Comparison of ENCODE assay signal across 14 cellular contexts in the genomic region with DNA sequence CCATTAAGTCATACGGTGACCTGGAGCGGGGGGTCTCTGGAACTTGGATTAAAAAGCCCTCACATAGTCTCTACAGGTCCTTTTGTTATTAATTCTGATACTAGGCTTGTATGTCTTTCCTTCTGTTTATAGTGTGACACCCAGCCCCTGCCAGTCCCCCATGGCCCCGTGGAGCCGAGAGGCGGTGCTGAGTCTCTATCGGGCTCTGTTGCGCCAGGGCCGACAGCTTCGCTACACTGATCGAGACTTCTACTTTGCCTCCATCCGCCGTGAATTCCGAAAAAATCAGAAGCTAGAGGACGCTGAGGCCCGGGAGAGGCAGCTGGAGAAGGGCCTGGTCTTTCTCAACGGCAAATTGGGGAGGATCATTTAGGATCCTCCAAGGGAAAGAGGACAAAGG. TPM values are rescaled to one million over a fixed set of nuclear protein-coding genes. Genes with fewer than 3 reads are reported as not detected.
A peak's percentile ranks its signal among the peaks of the same experiment; 100 is the strongest.
DNase-seq lines count a peak whose midpoint lies in the region; ATAC-seq and TF ChIP-seq lines count a peak whose summit lies in the region.
"Had no signal": no experiment of that assay in that cellular context is flagged by ENCODE, and none has a peak within 500 bp of the region (broad histone marks: within the 10 kb centered on the region; RNA-seq: fewer than 3 reads in every experiment).

No MANE protein-coding gene starts in this region.

- DNase-seq in SK-N-SH, result no peak
- DNase-seq in activated naive CD8-positive, alpha-beta T cell treated with anti-CD3 and anti-CD28 coated beads, Interleukin-2, amount 50 U/mL, for 24 hours, result no peak
- DNase-seq in NCI-H146 treated with DMSO at 0.1 percent for 48 hours (lab: John Stamatoyannopoulos, UW; ENCODE audit: unreplicated experiment), result no peak
- DNase-seq: NCI-H1930; NK-92 treated with Interleukin-12 subunit alpha and Interleukin-12 subunit beta, amount 100 ng/mL, for 24 hours; sigmoid colon had no signal

- H3K9me3 ChIP-seq in SK-N-SH, result no peaks in the 10 kb centered on the region
- H3K9me3 ChIP-seq: sigmoid colon, tibial nerve had no signal

- H2AFZ ChIP-seq in SK-N-SH (ENCODE audit: low read depth), result no peak overlapping the region

- ATAC-seq in SK-N-SH treated with all-trans-retinoic acid at 6 μM for 48 hours, result no peak
- no peak for ATAC-seq in activated naive CD8-positive, alpha-beta T cell treated with anti-CD3 and anti-CD28 coated beads, Interleukin-2, amount 50 U/mL, for 24 hours
- ATAC-seq in HG03108 (IDR thresholded peaks at IDR 0.05; ENCODE audit: unreplicated experiment), result no peak
- no peak for ATAC-seq in HG03442 (IDR thresholded peaks at IDR 0.05; ENCODE audit: unreplicated experiment)
- ATAC-seq: esophagus mucosa had no signal

- POLR2A ChIA-PET in SK-N-SH (lab: Yijun Ruan, JAX), result no interaction called here

- peak overlapping the region; percentile 82; the same call in 1 of the 2 replicates for H3K4me2 ChIP-seq in SK-N-SH

- no peak overlapping the region for H3K9ac ChIP-seq in SK-N-SH

- H3F3A ChIP-seq in SK-N-SH (replicated peaks; ENCODE audit: insufficient read depth), result no peaks in the 10 kb centered on the region

- no peak for TF ChIP-seq EP300 in SK-N-SH (IDR thresholded peaks at IDR 0.05; ENCODE audit: borderline replicate concordance in 1 of 2, low read depth in 1 of 2, low read length in 1 of 2)

- TF ChIP-seq CTCF in SK-N-SH (IDR thresholded peaks at IDR 0.05) (no peak), nephron (IDR thresholded peaks at IDR 0.05; ENCODE audit: unreplicated experiment in 3 of 3) (no peak)

- peaks cover 38% of the 10 kb centered on the region for H3K79me2 ChIP-seq in SK-N-SH (ENCODE audit: insufficient read depth)

- H3K9me3 Mint-ChIP-seq in IgD-negative memory B cell (no peaks in the 10 kb centered on the region), nephron (no peaks in the 10 kb centered on the region)
- no peaks in the 10 kb centered on the region for H3K9me3 Mint-ChIP-seq in activated naive CD8-positive, alpha-beta T cell treated with anti-CD3 and anti-CD28 coated beads, Interleukin-2, amount 50 U/mL, for 24 hours

- no peaks in the 10 kb centered on the region for H4K20me1 ChIP-seq in SK-N-SH (ENCODE audit: insufficient read depth)

- H3K27ac Mint-ChIP-seq in IgD-negative memory B cell, result peak overlapping the region in 2 of 3 donors; percentile 11 to 35
- H3K27ac Mint-ChIP-seq in activated naive CD8-positive, alpha-beta T cell treated with anti-CD3 and anti-CD28 coated beads, Interleukin-2, amount 50 U/mL, for 24 hours, result peak overlapping the region; percentile 83
- no peak overlapping the region for H3K27ac Mint-ChIP-seq in nephron

- peaks cover 4 to 27% of the 10 kb centered on the region in 2 experiments for H3K36me3 ChIP-seq in SK-N-SH (replicated peaks in 1 of 2; ENCODE audit: control insufficient read depth in 1 of 2, insufficient read depth in 2 of 2, low read length in 1 of 2)

- WGBS in SK-N-SH (ENCODE audit: low lambda C conversion rate), result 96% methylated on average over 3 of the region's 16 CpGs

- no peaks in the 10 kb centered on the region for H3K27me3 Mint-ChIP-seq in IgD-negative memory B cell
- H3K27me3 Mint-ChIP-seq in activated naive CD8-positive, alpha-beta T cell treated with anti-CD3 and anti-CD28 coated beads, Interleukin-2, amount 50 U/mL, for 24 hours, result no peaks in the 10 kb centered on the region
- no peaks in the 10 kb centered on the region for H3K27me3 Mint-ChIP-seq in nephron (ENCODE audit: low read depth)

- no peak overlapping the region for H3K27ac ChIP-seq in SK-N-SH (ENCODE audit: low read depth in 2 of 2, low read length in 1 of 2)
- H3K27ac ChIP-seq: 22Rv1 had no signal

- no peak overlapping the region for H3K4me3 ChIP-seq in SK-N-SH (ENCODE audit: low read depth in 2 of 2, low read length in 1 of 2)

- H3K9me2 ChIP-seq in SK-N-SH, result no peaks in the 10 kb centered on the region

- peaks cover 0 to 16% of the 10 kb centered on the region in 2 experiments; a peak in 2 of 4 replicates for H3K4me1 ChIP-seq in SK-N-SH (ENCODE audit: control insufficient read depth in 1 of 2, insufficient read depth in 2 of 2, low read depth in 1 of 2, low read length in 1 of 2)

- no peaks in the 10 kb centered on the region for H3K27me3 ChIP-seq in SK-N-SH (ENCODE audit: insufficient read depth)
- H3K27me3 ChIP-seq: sigmoid colon, tibial nerve had no signal

- H3K4me1 Mint-ChIP-seq in IgD-negative memory B cell (peaks cover 29 to 33% (median 29%) of the 10 kb centered on the region in 3 donors), nephron (peaks cover 37% of the 10 kb centered on the region)
- peaks cover 51% of the 10 kb centered on the region for H3K4me1 Mint-ChIP-seq in activated naive CD8-positive, alpha-beta T cell treated with anti-CD3 and anti-CD28 coated beads, Interleukin-2, amount 50 U/mL, for 24 hours

- peak overlapping the region; percentile 74 to 98 (median 91) for H3K4me3 Mint-ChIP-seq in IgD-negative memory B cell
- H3K4me3 Mint-ChIP-seq in activated naive CD8-positive, alpha-beta T cell treated with anti-CD3 and anti-CD28 coated beads, Interleukin-2, amount 50 U/mL, for 24 hours, result peak overlapping the region; percentile 90
- peak overlapping the region; percentile 97 to 98 (median 97) for H3K4me3 Mint-ChIP-seq in nephron

- CTCF ChIA-PET in SK-N-SH (lab: Yijun Ruan, JAX), result interaction anchor here (1.1 to 2.7 kb wide), 3 partner anchors 10 to 25 kb away, joined by 3 to 15 read pairs (median 3); no protein-coding TSS in a partner anchor

- no peak for TF ChIP-seq RAD21 in SK-N-SH (IDR thresholded peaks at IDR 0.05; ENCODE audit: low read length)

- peaks cover 11% of the 10 kb centered on the region for H3K36me3 Mint-ChIP-seq in IgD-negative memory B cell
- H3K36me3 Mint-ChIP-seq in activated naive CD8-positive, alpha-beta T cell treated with anti-CD3 and anti-CD28 coated beads, Interleukin-2, amount 50 U/mL, for 24 hours (ENCODE audit: low read depth), result peaks cover 48% of the 10 kb centered on the region
- H3K36me3 Mint-ChIP-seq in nephron (ENCODE audit: low read depth), result peaks cover 38% of the 10 kb centered on the region

TF ChIP-seq in SK-N-SH, 30 proteins besides CTCF, POLR2A, EP300 and RAD21 (continues in another document):
- TF ChIP-seq NFIC (IDR thresholded peaks at IDR 0.05; ENCODE audit: borderline replicate concordance) (no peak), RXRA (IDR thresholded peaks at IDR 0.05; ENCODE audit: borderline replicate concordance, low read depth) (no peak), TEAD4 (IDR thresholded peaks at IDR 0.05; ENCODE audit: borderline replicate concordance, insufficient read depth) (no peak), MXI1 (IDR thresholded peaks at IDR 0.05; ENCODE audit: low read depth, low read length) (no peak), RCOR1 (IDR thresholded peaks at IDR 0.05; ENCODE audit: low read length) (no peak)
- TF ChIP-seq, protein P1, sequence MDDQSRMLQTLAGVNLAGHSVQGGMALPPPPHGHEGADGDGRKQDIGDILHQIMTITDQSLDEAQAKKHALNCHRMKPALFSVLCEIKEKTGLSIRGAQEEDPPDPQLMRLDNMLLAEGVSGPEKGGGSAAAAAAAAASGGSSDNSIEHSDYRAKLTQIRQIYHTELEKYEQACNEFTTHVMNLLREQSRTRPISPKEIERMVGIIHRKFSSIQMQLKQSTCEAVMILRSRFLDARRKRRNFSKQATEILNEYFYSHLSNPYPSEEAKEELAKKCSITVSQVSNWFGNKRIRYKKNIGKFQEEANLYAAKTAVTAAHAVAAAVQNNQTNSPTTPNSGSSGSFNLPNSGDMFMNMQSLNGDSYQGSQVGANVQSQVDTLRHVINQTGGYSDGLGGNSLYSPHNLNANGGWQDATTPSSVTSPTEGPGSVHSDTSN (IDR thresholded peaks at IDR 0.05), result no peak
- TF ChIP-seq, protein P2, sequence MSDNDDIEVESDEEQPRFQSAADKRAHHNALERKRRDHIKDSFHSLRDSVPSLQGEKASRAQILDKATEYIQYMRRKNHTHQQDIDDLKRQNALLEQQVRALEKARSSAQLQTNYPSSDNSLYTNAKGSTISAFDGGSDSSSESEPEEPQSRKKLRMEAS (IDR thresholded peaks at IDR 0.05; ENCODE audit: low read depth), result no peak

TF ChIP-seq in SK-N-SH treated with all-trans-retinoic acid at 6 μM for 48 hours, 23 proteins besides CTCF, POLR2A, EP300 and RAD21 (continues in another document):
- TF ChIP-seq RARB (CRISPR knock-in tag; IDR thresholded peaks at IDR 0.05) (no peak), ZNF8 (CRISPR knock-in tag; IDR thresholded peaks at IDR 0.05) (no peak)
- TF ChIP-seq, protein P3, sequence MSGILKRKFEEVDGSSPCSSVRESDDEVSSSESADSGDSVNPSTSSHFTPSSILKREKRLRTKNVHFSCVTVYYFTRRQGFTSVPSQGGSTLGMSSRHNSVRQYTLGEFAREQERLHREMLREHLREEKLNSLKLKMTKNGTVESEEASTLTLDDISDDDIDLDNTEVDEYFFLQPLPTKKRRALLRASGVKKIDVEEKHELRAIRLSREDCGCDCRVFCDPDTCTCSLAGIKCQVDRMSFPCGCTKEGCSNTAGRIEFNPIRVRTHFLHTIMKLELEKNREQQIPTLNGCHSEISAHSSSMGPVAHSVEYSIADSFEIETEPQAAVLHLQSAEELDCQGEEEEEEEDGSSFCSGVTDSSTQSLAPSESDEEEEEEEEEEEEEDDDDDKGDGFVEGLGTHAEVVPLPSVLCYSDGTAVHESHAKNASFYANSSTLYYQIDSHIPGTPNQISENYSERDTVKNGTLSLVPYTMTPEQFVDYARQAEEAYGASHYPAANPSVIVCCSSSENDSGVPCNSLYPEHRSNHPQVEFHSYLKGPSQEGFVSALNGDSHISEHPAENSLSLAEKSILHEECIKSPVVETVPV (CRISPR knock-in tag; IDR thresholded peaks at IDR 0.05), result no peak

RNA-seq across cellular contexts. Expression of a gene that starts 2.0 kb away (rescaled TPM):
- polyA plus RNA-seq in SK-N-SH (2012; rRNA removed), result 7.5 and 7.7 TPM in 2 replicates
- 6.2 and 7.6 TPM in 2 replicates for polyA plus RNA-seq in SK-N-SH (2012; cell fraction: cytosol; rRNA removed)
- polyA plus RNA-seq in SK-N-SH (2012; cell fraction: nucleus; rRNA removed), result 7.8 and 8.4 TPM in 2 replicates
- 24.8 TPM for polyA plus RNA-seq in IgD-negative memory B cell

RNA-seq across cellular contexts. Expression of a gene that starts 16.3 kb away (rescaled TPM):
- polyA plus RNA-seq in SK-N-SH (2012; rRNA removed), result 375 and 436 TPM in 2 replicates
- polyA plus RNA-seq in SK-N-SH (2012; cell fraction: cytosol; rRNA removed), result 311 and 361 TPM in 2 replicates
- polyA plus RNA-seq in SK-N-SH (2012; cell fraction: nucleus; rRNA removed), result 604 and 658 TPM in 2 replicates
- 186 TPM for polyA plus RNA-seq in IgD-negative memory B cell

RNA-seq across cellular contexts. Expression of a gene that starts 28.5 kb away (rescaled TPM):
- polyA plus RNA-seq in SK-N-SH (2012; rRNA removed) (77.3 and 97.2 TPM in 2 replicates), IgD-negative memory B cell (156 TPM)
- polyA plus RNA-seq in SK-N-SH (2012; cell fraction: cytosol; rRNA removed), result 67.1 and 75.9 TPM in 2 replicates
- polyA plus RNA-seq in SK-N-SH (2012; cell fraction: nucleus; rRNA removed), result 48.9 and 89.0 TPM in 2 replicates

RNA-seq across cellular contexts. Expression of a gene that starts 47.3 kb away (rescaled TPM):
- polyA plus RNA-seq in SK-N-SH (2012; rRNA removed) (0.16 and 0.21 TPM in 2 replicates), IgD-negative memory B cell (2.1 TPM)
- polyA plus RNA-seq in SK-N-SH (2012; cell fraction: cytosol; rRNA removed), result 0.15 and 0.34 TPM in 2 replicates
- polyA plus RNA-seq in SK-N-SH (2012; cell fraction: nucleus; rRNA removed), result 0.13 and 0.18 TPM in 2 replicates

Comparison
In these comparisons a context has a peak if more than half of its experiments do, and no peak if none do; other contexts are left out.
1. H3K27ac Mint-ChIP-seq: peak in IgD-negative memory B cell (2 of 3) and activated naive CD8-positive, alpha-beta T cell treated with anti-CD3 and anti-CD28 coated beads, Interleukin-2, amount 50 U/mL, for 24 hours (single experiment); none in nephron (0 of 3).
2. Peak in every context shown above with its lines, with median percentiles within 50 percentile points of each other: H3K4me3 Mint-ChIP-seq.